16 cellular contexts compared by ENCODE assay signal in genomic region chr1:115647507-115647906, GRCh38. TPM values are rescaled to one million over a fixed set of nuclear protein-coding genes. Genes with fewer than 3 reads are reported as not detected.
A peak's percentile ranks its signal among the peaks of the same experiment; 100 is the strongest.
DNase-seq lines count a peak whose midpoint lies in the region; ATAC-seq and TF ChIP-seq lines count a peak whose summit lies in the region.
"Had no signal": no experiment of that assay in that cellular context is flagged by ENCODE, and none has a peak within 500 bp of the region (broad histone marks: within the 10 kb centered on the region; RNA-seq: fewer than 3 reads in every experiment).

No MANE protein-coding gene starts in this region.

- H3K27me3 Mint-ChIP-seq in CD4-positive, CD25-positive, alpha-beta regulatory T cell: peaks cover 6% of the 10 kb centered on the region
- peaks cover 4% of the 10 kb centered on the region for H3K27me3 Mint-ChIP-seq in T-helper 2 cell treated with Interferon-gamma antibody and Interleukin-4, amounts not matched to agents 5 μg/mL and 100 μg/mL, for 36 hours (ENCODE audit: low read depth)

- peak in 2 of 3 donors; percentile 30 to 85 for DNase-seq in CD4-positive, CD25-positive, alpha-beta regulatory T cell
- no peak for DNase-seq in GM06990 (ENCODE audit: extremely low read depth, insufficient read length)
- peak; percentile 22 for DNase-seq in T-helper 2 cell treated with Interferon-gamma antibody and Interleukin-4, amounts not matched to agents 5 μg/mL and 100 μg/mL, for 36 hours (ENCODE audit: low spot score)
- no peak for DNase-seq in foreskin keratinocyte
- DNase-seq in NOMO-1 treated with dmso at 0.1 percent for 144 hours (lab: John Stamatoyannopoulos, UW; ENCODE audit: unreplicated experiment): no peak
- no peak for DNase-seq in Right ventricle myocardium superior
- DNase-seq: anterior cingulate cortex, KG1, left cardiac atrium, NCI-H1105, NCI-H526 treated with DMSO at 0.1 percent for 48 hours, WERI-Rb-1 had no signal

- no peaks in the 10 kb centered on the region for H3K27me3 ChIP-seq in CD4-positive, CD25-positive, alpha-beta regulatory T cell (ENCODE audit: control insufficient read depth, insufficient read depth, low read length)
- no peaks in the 10 kb centered on the region for H3K27me3 ChIP-seq in GM06990 (replicated peaks; ENCODE audit: control insufficient read depth, insufficient read depth, low read length)
- H3K27me3 ChIP-seq in foreskin keratinocyte: no peaks in the 10 kb centered on the region
- H3K27me3 ChIP-seq: right atrium auricular region, testis had no signal

- H3K9me3 Mint-ChIP-seq in CD4-positive, CD25-positive, alpha-beta regulatory T cell: peaks cover 0 to 2% (median 0%) of the 10 kb centered on the region in 7 donors
- H3K9me3 Mint-ChIP-seq in T-helper 2 cell treated with Interferon-gamma antibody and Interleukin-4, amounts not matched to agents 5 μg/mL and 100 μg/mL, for 36 hours: no peaks in the 10 kb centered on the region

- ATAC-seq in CD4-positive, CD25-positive, alpha-beta regulatory T cell (ENCODE audit: low read depth in 2 of 2): peak; percentile 76 to 83
- ATAC-seq in foreskin keratinocyte: peak; percentile 49
- no peak for ATAC-seq in Right ventricle myocardium superior (ENCODE audit: poor library complexity)
- no peak for ATAC-seq in HG02870 (IDR thresholded peaks at IDR 0.05; ENCODE audit: unreplicated experiment)

- peak overlapping the region; percentile 8 for H3K4me3 ChIP-seq in CD4-positive, CD25-positive, alpha-beta regulatory T cell (ENCODE audit: low read depth, low read length)
- no peak overlapping the region for H3K4me3 ChIP-seq in GM06990 (replicated peaks; ENCODE audit: low read depth, low read length)
- H3K4me3 ChIP-seq: right atrium auricular region, testis had no signal

- TF ChIP-seq CTCF in GM06990 (IDR thresholded peaks at IDR 0.05; ENCODE audit: insufficient read depth, low read length, poor library complexity, severe bottlenecking): peak; percentile 39
- no peak for TF ChIP-seq CTCF in foreskin keratinocyte (conservative IDR thresholded peaks at IDR 0.05)

- intact Hi-C loops in Right ventricle myocardium superior (cut with DNase I): no loop called here

- H3K27ac Mint-ChIP-seq in CD4-positive, CD25-positive, alpha-beta regulatory T cell: no peak overlapping the region
- H3K27ac Mint-ChIP-seq in T-helper 2 cell treated with Interferon-gamma antibody and Interleukin-4, amounts not matched to agents 5 μg/mL and 100 μg/mL, for 36 hours: no peak overlapping the region
- H3K27ac Mint-ChIP-seq: B cell had no signal

- H3K27ac ChIP-seq in CD4-positive, CD25-positive, alpha-beta regulatory T cell (ENCODE audit: insufficient read depth, low read length, poor library complexity, severe bottlenecking): no peak overlapping the region
- H3K27ac ChIP-seq in foreskin keratinocyte: no peak overlapping the region
- H3K27ac ChIP-seq: right atrium auricular region, testis, WERI-Rb-1 had no signal

- H3K36me3 Mint-ChIP-seq in CD4-positive, CD25-positive, alpha-beta regulatory T cell: no peaks in the 10 kb centered on the region
- peaks cover 18% of the 10 kb centered on the region for H3K36me3 Mint-ChIP-seq in T-helper 2 cell treated with Interferon-gamma antibody and Interleukin-4, amounts not matched to agents 5 μg/mL and 100 μg/mL, for 36 hours (ENCODE audit: low read depth)

- H3K36me3 ChIP-seq in CD4-positive, CD25-positive, alpha-beta regulatory T cell (ENCODE audit: control insufficient read depth, insufficient read depth, low read length): no peaks in the 10 kb centered on the region
- H3K36me3 ChIP-seq in GM06990 (ENCODE audit: control insufficient read depth, insufficient read depth, low read length): no peaks in the 10 kb centered on the region
- H3K36me3 ChIP-seq: WERI-Rb-1 had no signal

- H3K9me3 ChIP-seq in CD4-positive, CD25-positive, alpha-beta regulatory T cell (ENCODE audit: control insufficient read depth in 2 of 2, low read length in 2 of 2): no peaks in the 10 kb centered on the region
- H3K9me3 ChIP-seq: right atrium auricular region, testis had no signal

- peaks cover 3 to 13% (median 10%) of the 10 kb centered on the region in 4 donors for H3K4me1 Mint-ChIP-seq in CD4-positive, CD25-positive, alpha-beta regulatory T cell
- peaks cover 17% of the 10 kb centered on the region for H3K4me1 Mint-ChIP-seq in T-helper 2 cell treated with Interferon-gamma antibody and Interleukin-4, amounts not matched to agents 5 μg/mL and 100 μg/mL, for 36 hours (ENCODE audit: low read depth)

- no peak overlapping the region for H3K4me3 Mint-ChIP-seq in CD4-positive, CD25-positive, alpha-beta regulatory T cell
- no peak overlapping the region for H3K4me3 Mint-ChIP-seq in T-helper 2 cell treated with Interferon-gamma antibody and Interleukin-4, amounts not matched to agents 5 μg/mL and 100 μg/mL, for 36 hours
- H3K4me3 Mint-ChIP-seq: B cell had no signal

- peaks cover 15% of the 10 kb centered on the region for H3K4me1 ChIP-seq in CD4-positive, CD25-positive, alpha-beta regulatory T cell (ENCODE audit: control insufficient read depth, insufficient read depth, low read length, poor library complexity, severe bottlenecking)
- peaks cover 29% of the 10 kb centered on the region for H3K4me1 ChIP-seq in foreskin keratinocyte

RNA-seq across cellular contexts. Expression of gene VANGL1, which starts 5.7 kb away (rescaled TPM):
- 3.6 TPM for total RNA-seq in CD4-positive, CD25-positive, alpha-beta regulatory T cell
- 10 to 100 TPM in 1 of 4 donors, 1 to 10 TPM in 3; 5.4 to 10.7 (median 7.9) TPM for polyA plus RNA-seq in CD4-positive, CD25-positive, alpha-beta regulatory T cell
- total RNA-seq in foreskin keratinocyte (29.6 and 30.0 TPM in 2 replicates), Right ventricle myocardium superior (5.2 TPM)
- 6.3 and 7.7 TPM in 2 replicates for polyA plus RNA-seq in foreskin keratinocyte

Comparison
In these comparisons a context has a peak if more than half of its experiments do, and no peak if none do; other contexts are left out.
1. ATAC-seq: peak in CD4-positive, CD25-positive, alpha-beta regulatory T cell (2 of 2) and foreskin keratinocyte (single experiment); none in Right ventricle myocardium superior (single experiment) and HG02870 (single experiment).
2. DNase-seq: peak in CD4-positive, CD25-positive, alpha-beta regulatory T cell (2 of 3) and T-helper 2 cell treated with Interferon-gamma antibody and Interleukin-4, amounts not matched to agents 5 μg/mL and 100 μg/mL, for 36 hours (single experiment); none in GM06990 (single experiment), foreskin keratinocyte (0 of 2), NOMO-1 treated with dmso at 0.1 percent for 144 hours (single experiment) and Right ventricle myocardium superior (single experiment).